8 cellular contexts compared by ENCODE assay signal in the genomic region with DNA sequence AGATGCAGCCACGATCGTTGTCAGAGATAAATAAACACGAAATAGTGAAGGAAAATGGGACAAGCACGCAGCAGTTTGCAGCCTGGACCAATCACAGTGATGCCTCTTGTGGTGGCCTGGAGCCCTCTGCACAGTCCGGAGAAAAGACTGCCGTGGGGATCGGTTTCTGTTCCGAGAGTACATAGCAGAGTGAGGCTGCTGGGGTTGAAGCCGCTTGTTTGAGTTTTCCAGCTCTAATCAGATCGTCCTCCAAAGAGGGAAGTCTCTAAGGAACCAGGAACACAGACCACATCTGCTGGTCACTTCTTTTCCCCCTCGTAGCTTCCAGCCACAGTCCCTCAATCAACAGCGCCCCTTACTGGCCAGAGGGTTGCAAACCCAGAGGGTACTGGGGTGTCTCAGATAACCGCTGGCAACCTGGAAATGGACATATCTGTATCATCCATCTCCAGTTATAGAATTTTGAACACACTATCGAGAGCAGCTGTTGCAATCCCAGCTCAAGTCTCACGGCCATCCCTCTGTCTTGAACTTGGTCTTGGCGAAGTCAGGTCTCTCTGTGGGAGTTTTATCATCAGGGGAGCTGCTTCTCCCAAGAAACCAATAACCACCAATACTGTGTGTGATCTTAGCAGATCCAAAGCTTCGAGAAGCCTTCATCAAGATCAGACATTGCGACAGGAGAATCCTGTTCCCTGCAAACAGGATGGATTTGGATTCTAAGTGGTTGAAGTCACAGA.
DNase-seq lines count a peak whose midpoint lies in the region; ATAC-seq and TF ChIP-seq lines count a peak whose summit lies in the region.

No MANE protein-coding gene starts in this region.

- peak overlapping the region; percentile 29; the same call in 1 of the 2 replicates for H3K4me3 ChIP-seq in WI38 (ENCODE audit: low read depth, low read length)
- H3K4me3 ChIP-seq in cardiac fibroblast (replicated peaks in 1 of 2; ENCODE audit: low read depth in 2 of 2, low read length in 2 of 2): peak overlapping the region in 1 of 2 donors; percentile 24

- ATAC-seq in GM18909 (IDR thresholded peaks at IDR 0.05; ENCODE audit: poor library complexity, unreplicated experiment): peak; percentile 58

- DNase-seq in AG08395 (ENCODE audit: low spot score) (peak; percentile 81), NCI-H1105 (lab: John Stamatoyannopoulos, UW) (peak; percentile 61), cardiac fibroblast (ENCODE audit: low read depth in 2 of 2) (peak; percentile 66 to 75), islet precursor cell (peak; percentile 88), cerebellar nuclear complex (lab: John Stamatoyannopoulos, UW) (no peak)
- DNase-seq in stimulated activated CD4-positive, alpha-beta T cell treated with anti-CD3 and anti-CD28 coated beads, Interleukin-12 subunit alpha, Interleukin-12 subunit beta, amount 100 ng/mL, for 48 hours (ENCODE audit: low read depth in 2 of 3, low spot score in 1 of 3): peak; percentile 21 to 62 (median 51)

- TF ChIP-seq CTCF in WI38 (IDR thresholded peaks at IDR 0.05; ENCODE audit: low read depth, low read length) (peak; percentile 75), cardiac fibroblast (IDR thresholded peaks at IDR 0.05; ENCODE audit: low read depth, low read length) (peak; percentile 91)

Comparison
In these comparisons a context has a peak if more than half of its experiments do, and no peak if none do; other contexts are left out.
1. DNase-seq: peak in AG08395 (single experiment), NCI-H1105 (single experiment), cardiac fibroblast (2 of 2), islet precursor cell (single experiment) and stimulated activated CD4-positive, alpha-beta T cell treated with anti-CD3 and anti-CD28 coated beads, Interleukin-12 subunit alpha, Interleukin-12 subunit beta, amount 100 ng/mL, for 48 hours (3 of 3); none in cerebellar nuclear complex (0 of 2).